In the genomic region with DNA sequence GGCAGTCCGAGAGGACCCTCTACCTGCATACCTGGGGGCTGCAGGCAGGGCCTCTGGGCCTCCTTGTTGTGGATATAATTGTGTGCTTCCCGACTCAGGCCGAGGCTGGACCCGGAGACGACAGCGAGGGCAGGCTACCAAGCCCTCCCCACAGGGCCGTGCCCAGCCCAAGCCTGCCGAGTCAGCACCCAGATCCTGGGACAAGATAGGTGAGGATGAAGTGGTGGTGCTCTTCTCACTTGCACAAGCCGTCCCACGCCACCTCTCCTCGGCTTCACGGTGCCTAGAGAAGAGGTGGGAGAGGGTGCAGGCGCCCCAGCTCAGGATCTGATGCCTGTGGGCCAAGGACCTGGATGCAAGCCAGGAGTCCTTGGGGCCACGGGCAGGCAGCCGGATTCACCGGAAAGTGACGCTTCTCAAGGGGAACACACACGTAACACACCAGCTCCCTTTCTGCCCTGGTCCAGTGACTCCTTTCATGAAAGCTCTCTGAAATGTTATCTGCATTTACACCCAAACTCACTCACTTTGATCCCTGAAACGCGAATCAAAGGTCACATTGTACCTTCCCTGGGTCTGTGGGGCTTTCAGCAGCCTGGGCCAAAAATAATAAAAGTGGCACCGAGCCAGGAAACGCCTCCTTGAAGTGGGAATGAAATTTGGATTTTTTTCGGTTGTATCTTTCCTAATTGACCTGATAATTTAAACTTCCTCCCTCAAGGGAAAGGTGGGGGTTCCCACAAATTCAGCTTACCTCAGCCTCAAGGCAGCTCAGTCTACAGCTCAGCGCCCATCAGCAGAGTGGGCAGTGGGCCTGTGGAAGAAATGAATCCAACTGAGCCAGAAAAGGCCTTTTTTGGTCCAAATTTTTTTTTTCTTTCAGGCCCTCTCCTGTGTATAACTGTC, we compare ENCODE assay signal across 8 cellular contexts. TPM values are rescaled to one million over a fixed set of nuclear protein-coding genes. Genes with fewer than 3 reads are reported as not detected.
A peak's percentile ranks its signal among the peaks of the same experiment; 100 is the strongest.
DNase-seq lines count a peak whose midpoint lies in the region; ATAC-seq, FAIRE-seq and TF ChIP-seq lines count a peak whose summit lies in the region.

No MANE protein-coding gene starts in this region.

- peak overlapping the region; percentile 90 for H3K27ac Mint-ChIP-seq in activated CD4-positive, alpha-beta memory T cell treated with anti-CD3 and anti-CD28 coated beads, Interleukin-2, amount 10 ng/mL, durations not matched to agents 7 days and 5 days
- peak overlapping the region; percentile 96 for H3K27ac Mint-ChIP-seq in stimulated activated effector memory CD8-positive, alpha-beta T cell treated with anti-CD3 and anti-CD28 coated beads, Interleukin-12 subunit alpha, Interleukin-12 subunit beta, amount 100 ng/mL, for 72 hours

- H3K27me3 Mint-ChIP-seq in activated CD4-positive, alpha-beta memory T cell treated with anti-CD3 and anti-CD28 coated beads, Interleukin-2, amount 10 ng/mL, durations not matched to agents 7 days and 5 days: no peaks in the 10 kb centered on the region

- H3K36me3 Mint-ChIP-seq in activated CD4-positive, alpha-beta memory T cell treated with anti-CD3 and anti-CD28 coated beads, Interleukin-2, amount 10 ng/mL, durations not matched to agents 7 days and 5 days (ENCODE audit: low read depth): peaks cover 14% of the 10 kb centered on the region
- peaks cover 19% of the 10 kb centered on the region for H3K36me3 Mint-ChIP-seq in stimulated activated effector memory CD8-positive, alpha-beta T cell treated with anti-CD3 and anti-CD28 coated beads, Interleukin-12 subunit alpha, Interleukin-12 subunit beta, amount 100 ng/mL, for 72 hours

- H3K9me3 ChIP-seq in endothelial cell of umbilical vein (replicated peaks; ENCODE audit: control insufficient read depth, insufficient read depth, low read length) (no peaks in the 10 kb centered on the region), mucosa of descending colon (no peaks in the 10 kb centered on the region)

- DNase-seq in SIG-M5 treated with dmso at 0.1 percent for 504 hours (lab: John Stamatoyannopoulos, UW; ENCODE audit: unreplicated experiment) (peak; percentile 45), SIG-M5 (lab: John Stamatoyannopoulos, UW) (no peak), NCI-H2227 treated with DMSO at 0.1 percent for 48 hours (lab: John Stamatoyannopoulos, UW) (peak; percentile 18), endothelial cell of umbilical vein (ENCODE audit: low read depth, low spot score) (peak; percentile 62), mucosa of descending colon (peak; percentile 55 to 75 (median 73))
- DNase-seq in activated CD4-positive, alpha-beta memory T cell treated with anti-CD3 and anti-CD28 coated beads, Interleukin-2, amount 10 ng/mL, durations not matched to agents 7 days and 5 days: peak; percentile 65
- DNase-seq in stimulated activated effector memory CD8-positive, alpha-beta T cell treated with anti-CD3 and anti-CD28 coated beads, Interleukin-12 subunit alpha, Interleukin-12 subunit beta, amount 100 ng/mL, for 72 hours (ENCODE audit: low spot score in 2 of 2): peak; percentile 39 to 86

- TF ChIP-seq POLR2A in endothelial cell of umbilical vein (IDR thresholded peaks at IDR 0.05; ENCODE audit: low read depth, low read length): peak; percentile 61

- H3K9me1 ChIP-seq in endothelial cell of umbilical vein (replicated peaks; ENCODE audit: control insufficient read depth, extremely low read depth, insufficient read depth, low read length): no peaks in the 10 kb centered on the region

- H3K9ac ChIP-seq in endothelial cell of umbilical vein (replicated peaks; ENCODE audit: extremely low read depth, insufficient read depth, low read length): peak overlapping the region; percentile 77

- peak overlapping the region; percentile 58 for H2AFZ ChIP-seq in endothelial cell of umbilical vein (ENCODE audit: low read depth, low read length)

- H3K27ac ChIP-seq in endothelial cell of umbilical vein (ENCODE audit: insufficient read depth, low read depth, low read length): peak overlapping the region; percentile 65

- H3K4me1 ChIP-seq in endothelial cell of umbilical vein (ENCODE audit: control insufficient read depth, extremely low read depth, insufficient read depth, low read length): peaks cover 25% of the 10 kb centered on the region
- peaks cover 19% of the 10 kb centered on the region for H3K4me1 ChIP-seq in mucosa of descending colon (ENCODE audit: low read depth)

- peaks cover 14 to 16% of the 10 kb centered on the region in 2 experiments for H3K36me3 ChIP-seq in endothelial cell of umbilical vein (ENCODE audit: control insufficient read depth in 2 of 2, extremely low read depth in 1 of 2, insufficient read depth in 2 of 2, low read length in 2 of 2)
- peaks cover 4% of the 10 kb centered on the region for H3K36me3 ChIP-seq in mucosa of descending colon (ENCODE audit: low read depth)

- H3K4me3 ChIP-seq in endothelial cell of umbilical vein (replicated peaks in 1 of 3; ENCODE audit: insufficient read depth in 1 of 3, low read depth in 1 of 3, low read length in 3 of 3) (peak overlapping the region; percentile 3 to 97 (median 56)), mucosa of descending colon (peak overlapping the region; percentile 69)

- CTCF ChIA-PET in activated CD4-positive, alpha-beta memory T cell treated with anti-CD3 and anti-CD28 coated beads, Interleukin-2, amount 10 ng/mL, durations not matched to agents 7 days and 5 days (lab: Charles Lee): interaction anchor here (0.9 to 1.9 kb wide), 4 partner anchors 11 to 125 kb away, joined by 3 to 5 read pairs (median 4); no protein-coding TSS in a partner anchor
- CTCF ChIA-PET in endothelial cell of umbilical vein (lab: Charles Lee): interaction anchor here (0.9 to 2.3 kb wide), 11 partner anchors 10 to 132 kb away, joined by 3 to 13 read pairs (median 4); a partner anchor contains a TSS

- H3K9me3 Mint-ChIP-seq in activated CD4-positive, alpha-beta memory T cell treated with anti-CD3 and anti-CD28 coated beads, Interleukin-2, amount 10 ng/mL, durations not matched to agents 7 days and 5 days: no peaks in the 10 kb centered on the region
- no peaks in the 10 kb centered on the region for H3K9me3 Mint-ChIP-seq in stimulated activated effector memory CD8-positive, alpha-beta T cell treated with anti-CD3 and anti-CD28 coated beads, Interleukin-12 subunit alpha, Interleukin-12 subunit beta, amount 100 ng/mL, for 72 hours

- no peaks in the 10 kb centered on the region for H3K27me3 ChIP-seq in endothelial cell of umbilical vein (ENCODE audit: control insufficient read depth in 2 of 2, insufficient read depth in 2 of 2, low read length in 2 of 2)

- peaks cover 36% of the 10 kb centered on the region for H3K4me1 Mint-ChIP-seq in activated CD4-positive, alpha-beta memory T cell treated with anti-CD3 and anti-CD28 coated beads, Interleukin-2, amount 10 ng/mL, durations not matched to agents 7 days and 5 days
- peaks cover 39% of the 10 kb centered on the region for H3K4me1 Mint-ChIP-seq in stimulated activated effector memory CD8-positive, alpha-beta T cell treated with anti-CD3 and anti-CD28 coated beads, Interleukin-12 subunit alpha, Interleukin-12 subunit beta, amount 100 ng/mL, for 72 hours

- BruUV-seq in endothelial cell of umbilical vein (replicated peaks; lab: Mats Ljungman, UMichigan): TSS peak; percentile 33

- dilution Hi-C loops in endothelial cell of umbilical vein (cut with MboI; ENCODE audit: extremely low pct_ligation_motif_present, low sequenced_read_pairs): no loop called here

- peak overlapping the region; percentile 90 for H3K4me3 Mint-ChIP-seq in activated CD4-positive, alpha-beta memory T cell treated with anti-CD3 and anti-CD28 coated beads, Interleukin-2, amount 10 ng/mL, durations not matched to agents 7 days and 5 days
- H3K4me3 Mint-ChIP-seq in stimulated activated effector memory CD8-positive, alpha-beta T cell treated with anti-CD3 and anti-CD28 coated beads, Interleukin-12 subunit alpha, Interleukin-12 subunit beta, amount 100 ng/mL, for 72 hours: peak overlapping the region; percentile 98

- intact Hi-C loops in endothelial cell of umbilical vein (cut with micrococcal nuclease): loop anchor here (1.0 to 2.0 kb wide), 2 partner anchors 19 to 125 kb away; no protein-coding TSS in a partner anchor
- intact Hi-C loops in mucosa of descending colon (cut with DNase I, micrococcal nuclease): no loop called here

- FAIRE-seq in endothelial cell of umbilical vein (lab: Jason Lieb, UNC): peak; percentile 95

- peaks cover 42% of the 10 kb centered on the region for H3K79me2 ChIP-seq in endothelial cell of umbilical vein (ENCODE audit: control insufficient read depth, insufficient read depth, low read length)

- POLR2A ChIA-PET in activated CD4-positive, alpha-beta memory T cell treated with anti-CD3 and anti-CD28 coated beads, Interleukin-2, amount 10 ng/mL, durations not matched to agents 7 days and 5 days (lab: Charles Lee): interaction anchor here (0.6 to 3.2 kb wide), 20 partner anchors 9 to 711 kb away, joined by 3 to 45 read pairs (median 4); a partner anchor contains a TSS
- POLR2A ChIA-PET in endothelial cell of umbilical vein (lab: Charles Lee): interaction anchor here (1.1 to 1.3 kb wide), 2 partner anchors 11 to 15 kb away, joined by 3 read pairs; no protein-coding TSS in a partner anchor

- no peak for TF ChIP-seq CTCF in endothelial cell of umbilical vein (IDR thresholded peaks at IDR 0.05; ENCODE audit: extremely low read depth in 1 of 2, insufficient read depth in 1 of 2, low read depth in 1 of 2, low read length in 2 of 2)
- no peak for TF ChIP-seq CTCF in mucosa of descending colon (IDR thresholded peaks at IDR 0.05)

- ATAC-seq in HG02938 (IDR thresholded peaks at IDR 0.05; ENCODE audit: unreplicated experiment) (peak; percentile 11), mucosa of descending colon (peak; percentile 43)
- ATAC-seq in stimulated activated effector memory CD8-positive, alpha-beta T cell treated with anti-CD3 and anti-CD28 coated beads, Interleukin-12 subunit alpha, Interleukin-12 subunit beta, amount 100 ng/mL, for 72 hours: peak; percentile 57

- H3K4me2 ChIP-seq in endothelial cell of umbilical vein (ENCODE audit: insufficient read depth, low read length): peak overlapping the region; percentile 68

- no peaks in the 10 kb centered on the region for H4K20me1 ChIP-seq in endothelial cell of umbilical vein (replicated peaks; ENCODE audit: control insufficient read depth, extremely low read depth, insufficient read depth, low read length)

RNA-seq across cellular contexts. Expression of a gene that starts 1.1 kb away (rescaled TPM):
- total RNA-seq in activated CD4-positive, alpha-beta memory T cell treated with anti-CD3 and anti-CD28 coated beads, Interleukin-2, amount 10 ng/mL, durations not matched to agents 7 days and 5 days: 1 to 10 TPM; 7.4 to 8.7 TPM
- 5.9 and 11.2 TPM in 2 replicates for total RNA-seq in endothelial cell of umbilical vein
- polyA plus RNA-seq in endothelial cell of umbilical vein: 5.4 and 5.9 TPM in 2 replicates
- 2.2 and 3.8 TPM in 2 replicates for polyA plus RNA-seq in endothelial cell of umbilical vein (2011; cell fraction: cytosol; rRNA removed)
- polyA plus RNA-seq in endothelial cell of umbilical vein (2011; cell fraction: nucleus; rRNA removed): 2.7 and 3.2 TPM in 2 replicates
- polyA plus RNA-seq in endothelial cell of umbilical vein (2012): 3.5 and 3.6 TPM in 2 replicates
- polyA minus RNA-seq in endothelial cell of umbilical vein: 1.6 and 3.5 TPM in 2 replicates
- polyA minus RNA-seq in endothelial cell of umbilical vein (2011; cell fraction: cytosol; rRNA and poly(A)+ RNA removed): 1.7 TPM
- polyA minus RNA-seq in endothelial cell of umbilical vein (2011; cell fraction: nucleus; rRNA and poly(A)+ RNA removed): 2.4 TPM in 2 replicates
- 1 to 10 TPM; 2.7 to 4.7 (median 3.4) TPM for total RNA-seq in mucosa of descending colon

RNA-seq across cellular contexts. Expression of a gene that starts 1.1 kb away (rescaled TPM):
- 10 to 100 TPM; 13.3 to 13.5 TPM for total RNA-seq in activated CD4-positive, alpha-beta memory T cell treated with anti-CD3 and anti-CD28 coated beads, Interleukin-2, amount 10 ng/mL, durations not matched to agents 7 days and 5 days
- total RNA-seq in endothelial cell of umbilical vein (31.9 and 32.1 TPM in 2 replicates), mucosa of descending colon (10 to 100 TPM; 10.1 to 12.2 (median 11.9) TPM)
- 40.8 and 54.5 TPM in 2 replicates for polyA plus RNA-seq in endothelial cell of umbilical vein
- 21.6 and 22.9 TPM in 2 replicates for polyA plus RNA-seq in endothelial cell of umbilical vein (2011; cell fraction: cytosol; rRNA removed)
- polyA plus RNA-seq in endothelial cell of umbilical vein (2011; cell fraction: nucleus; rRNA removed): 43.8 and 53.4 TPM in 2 replicates
- 8.0 and 9.8 TPM in 2 replicates for polyA plus RNA-seq in endothelial cell of umbilical vein (2012)
- 84.1 and 88.0 TPM in 2 replicates for polyA minus RNA-seq in endothelial cell of umbilical vein
- polyA minus RNA-seq in endothelial cell of umbilical vein (2011; cell fraction: cytosol; rRNA and poly(A)+ RNA removed): 9.0 TPM
- 20.7 and 26.1 TPM in 2 replicates for polyA minus RNA-seq in endothelial cell of umbilical vein (2011; cell fraction: nucleus; rRNA and poly(A)+ RNA removed)
